Comparison of ENCODE assay signal across 13 cellular contexts in genomic region chr4:26048962-26049361, GRCh38.
DNase-seq lines count a peak whose midpoint lies in the region; ATAC-seq and TF ChIP-seq lines count a peak whose summit lies in the region.
"Had no signal": no experiment of that assay in that cellular context is flagged by ENCODE, and none has a peak within 500 bp of the region (broad histone marks: within the 10 kb centered on the region; RNA-seq: fewer than 3 reads in every experiment).

No MANE protein-coding gene starts in this region.

- H3K4ac ChIP-seq in mesenchymal stem cell (ENCODE audit: low read depth in 1 of 2, low read length in 2 of 2) = no peak overlapping the region

- no peak overlapping the region for H3K4me3 ChIP-seq in GM23338
- H3K4me3 ChIP-seq in mesenchymal stem cell (ENCODE audit: insufficient read depth in 1 of 2, low read depth in 1 of 2, low read length in 2 of 2) = peak overlapping the region in 1 of 2 experiments; percentile 45
- H3K4me3 ChIP-seq: mucosa of descending colon had no signal

- no peak overlapping the region for H4K91ac ChIP-seq in mesenchymal stem cell (ENCODE audit: low read length)

- no peaks in the 10 kb centered on the region for H3K27me3 ChIP-seq in GM23338 (ENCODE audit: insufficient read depth)
- H3K27me3 ChIP-seq in mesenchymal stem cell (ENCODE audit: control insufficient read depth in 1 of 2, insufficient read depth in 1 of 2, low read length in 2 of 2) = no peaks in the 10 kb centered on the region

- no peak overlapping the region for H3K27ac Mint-ChIP-seq in GM23338
- peak overlapping the region; percentile 94 for H3K27ac Mint-ChIP-seq in chondrocyte (ENCODE audit: unreplicated experiment)
- H3K27ac Mint-ChIP-seq in stimulated activated memory B cell treated with anti-CD40 and anti-IgM and Interleukin-4, amounts not matched to agents 10 μg/mL and 1 μg/mL and 100 μg/mL, for 72 hours = peak overlapping the region; percentile 22
- no peak overlapping the region for H3K27ac Mint-ChIP-seq in CD14-positive monocyte
- H3K27ac Mint-ChIP-seq: CD8-positive, alpha-beta T cell had no signal

- H3K4me2 ChIP-seq in GM23338 (no peak overlapping the region), mesenchymal stem cell (ENCODE audit: low read length, poor library complexity, severe bottlenecking) (no peak overlapping the region)

- no peak overlapping the region for H3K27ac ChIP-seq in GM23338 (ENCODE audit: low read depth)
- H3K27ac ChIP-seq in mesenchymal stem cell (ENCODE audit: low read length, poor library complexity, severe bottlenecking) = peak overlapping the region; percentile 12
- H3K27ac ChIP-seq: HL-60 had no signal

- H4K8ac ChIP-seq in mesenchymal stem cell (ENCODE audit: low read length) = no peak overlapping the region

- H2BK120ac ChIP-seq in mesenchymal stem cell (ENCODE audit: low read depth, low read length) = no peak overlapping the region

- H2BK5ac ChIP-seq in mesenchymal stem cell (ENCODE audit: low read depth, low read length, poor library complexity, severe bottlenecking) = no peak overlapping the region

- H3K9me3 ChIP-seq in mesenchymal stem cell (ENCODE audit: control insufficient read depth, low read length) = no peaks in the 10 kb centered on the region
- H3K9me3 ChIP-seq: mucosa of descending colon had no signal

- intact Hi-C loops in CD14-positive monocyte (cut with micrococcal nuclease) = no loop called here

- H2AFZ ChIP-seq in GM23338 (peak overlapping the region; percentile 83), mesenchymal stem cell (ENCODE audit: low read depth, low read length) (no peak overlapping the region)

- no peak overlapping the region for H3K4me3 Mint-ChIP-seq in GM23338
- peak overlapping the region; percentile 1 for H3K4me3 Mint-ChIP-seq in chondrocyte (ENCODE audit: unreplicated experiment)
- no peak overlapping the region for H3K4me3 Mint-ChIP-seq in stimulated activated memory B cell treated with anti-CD40 and anti-IgM and Interleukin-4, amounts not matched to agents 10 μg/mL and 1 μg/mL and 100 μg/mL, for 72 hours
- H3K4me3 Mint-ChIP-seq in CD14-positive monocyte = no peak overlapping the region
- H3K4me3 Mint-ChIP-seq: CD8-positive, alpha-beta T cell had no signal

- H3K4me1 Mint-ChIP-seq in GM23338 (peaks cover 10% of the 10 kb centered on the region; the same call in 2 of the 3 replicates), chondrocyte (ENCODE audit: low read depth) (peaks cover 13% of the 10 kb centered on the region), CD14-positive monocyte (peaks cover 28% of the 10 kb centered on the region)
- H3K4me1 Mint-ChIP-seq in stimulated activated memory B cell treated with anti-CD40 and anti-IgM and Interleukin-4, amounts not matched to agents 10 μg/mL and 1 μg/mL and 100 μg/mL, for 72 hours = peaks cover 24% of the 10 kb centered on the region

- H3K36me3 ChIP-seq in GM23338 (ENCODE audit: insufficient read depth) = no peaks in the 10 kb centered on the region
- no peaks in the 10 kb centered on the region for H3K36me3 ChIP-seq in mesenchymal stem cell (ENCODE audit: control insufficient read depth in 1 of 2, insufficient read depth in 2 of 2, low read depth in 1 of 2, low read length in 2 of 2)

- H3K4me1 ChIP-seq in GM23338 (ENCODE audit: insufficient read depth) = peaks cover 5% of the 10 kb centered on the region
- H3K4me1 ChIP-seq in mesenchymal stem cell (ENCODE audit: control insufficient read depth, insufficient read depth, low read depth, low read length) = peaks cover 7% of the 10 kb centered on the region

- TF ChIP-seq CTCF in GM23338 (conservative IDR thresholded peaks at IDR 0.05; ENCODE audit: low read depth in 2 of 2) = no peak
- TF ChIP-seq CTCF in chondrocyte (IDR thresholded peaks at IDR 0.05) = no peak
- TF ChIP-seq CTCF in CD14-positive monocyte (IDR thresholded peaks at IDR 0.05) = no peak

- peaks cover 23% of the 10 kb centered on the region for H3K9me2 ChIP-seq in GM23338 (ENCODE audit: insufficient read depth)

- H3K36me3 Mint-ChIP-seq in GM23338 (ENCODE audit: low read depth) (0 out of 3 replicates have a peak, but pooled peaks cover 3% of the 10 kb centered on the region), chondrocyte (ENCODE audit: low read depth) (no peaks in the 10 kb centered on the region), CD14-positive monocyte (no peaks in the 10 kb centered on the region)
- peaks cover 5% of the 10 kb centered on the region for H3K36me3 Mint-ChIP-seq in stimulated activated memory B cell treated with anti-CD40 and anti-IgM and Interleukin-4, amounts not matched to agents 10 μg/mL and 1 μg/mL and 100 μg/mL, for 72 hours
- H3K36me3 Mint-ChIP-seq: CD8-positive, alpha-beta T cell had no signal

- no peaks in the 10 kb centered on the region for H3F3A ChIP-seq in GM23338 (replicated peaks; ENCODE audit: low read depth)

- H3K9me3 Mint-ChIP-seq in GM23338 (peaks cover 3% of the 10 kb centered on the region; the same call in 2 of the 3 replicates), chondrocyte (ENCODE audit: low read depth) (peaks cover 7% of the 10 kb centered on the region), CD14-positive monocyte (peaks cover 0 to 2% (median 1%) of the 10 kb centered on the region in 7 donors)
- no peaks in the 10 kb centered on the region for H3K9me3 Mint-ChIP-seq in stimulated activated memory B cell treated with anti-CD40 and anti-IgM and Interleukin-4, amounts not matched to agents 10 μg/mL and 1 μg/mL and 100 μg/mL, for 72 hours
- H3K9me3 Mint-ChIP-seq: CD8-positive, alpha-beta T cell had no signal

- H3K79me1 ChIP-seq in mesenchymal stem cell (replicated peaks; ENCODE audit: low read length, poor library complexity, severe bottlenecking) = no peaks in the 10 kb centered on the region

- H3K27me3 Mint-ChIP-seq in GM23338 (ENCODE audit: insufficient read depth, low read depth, poor library complexity) = peaks cover 9% of the 10 kb centered on the region
- peaks cover 1% of the 10 kb centered on the region for H3K27me3 Mint-ChIP-seq in chondrocyte (ENCODE audit: low read depth)
- peaks cover 49% of the 10 kb centered on the region for H3K27me3 Mint-ChIP-seq in stimulated activated memory B cell treated with anti-CD40 and anti-IgM and Interleukin-4, amounts not matched to agents 10 μg/mL and 1 μg/mL and 100 μg/mL, for 72 hours
- H3K27me3 Mint-ChIP-seq in CD14-positive monocyte (ENCODE audit: low read depth in 3 of 3) = peaks cover 20 to 31% (median 22%) of the 10 kb centered on the region in 3 donors

- WGBS in mesenchymal stem cell = 87% methylated on average over 8 of the region's 9 CpGs

- H3K18ac ChIP-seq in mesenchymal stem cell (ENCODE audit: low read depth in 1 of 2, low read length in 2 of 2) = no peak overlapping the region

- peak overlapping the region; percentile 93 for H3K9ac ChIP-seq in mesenchymal stem cell (ENCODE audit: low read length)

- H2BK15ac ChIP-seq in mesenchymal stem cell (ENCODE audit: low read depth, poor library complexity, severe bottlenecking) = no peak overlapping the region

- no peak overlapping the region for H3K14ac ChIP-seq in mesenchymal stem cell (ENCODE audit: low read length in 2 of 2)

- no peak overlapping the region for H3K23ac ChIP-seq in mesenchymal stem cell (ENCODE audit: low read length in 2 of 2)

- no peaks in the 10 kb centered on the region for H3K79me2 ChIP-seq in GM23338 (replicated peaks; ENCODE audit: insufficient read depth)

- H2BK12ac ChIP-seq in mesenchymal stem cell (ENCODE audit: low read length in 2 of 2) = no peak overlapping the region

- no peaks in the 10 kb centered on the region for H4K20me1 ChIP-seq in GM23338 (replicated peaks; ENCODE audit: insufficient read depth)

- no peak overlapping the region for H2AK5ac ChIP-seq in mesenchymal stem cell (ENCODE audit: low read length, severe bottlenecking)

- ATAC-seq in GM23338 (no peak), HG02588 (IDR thresholded peaks at IDR 0.05; ENCODE audit: unreplicated experiment) (no peak)
- no peak for ATAC-seq in stimulated activated memory B cell treated with anti-CD40 and anti-IgM and Interleukin-4, amounts not matched to agents 10 μg/mL and 1 μg/mL and 100 μg/mL, for 72 hours
- no peak for ATAC-seq in activated CD4-positive, CD25-positive, alpha-beta regulatory T cell treated with anti-CD3 and anti-CD28 coated beads, Interleukin-2, amount 50 U/mL, for 24 hours
- ATAC-seq: CD8-positive, alpha-beta T cell had no signal

- DNase-seq in GM23338 (ENCODE audit: low spot score) (no peak), chondrocyte (ENCODE audit: low spot score) (no peak), mesenchymal stem cell (no peak), CD14-positive monocyte (ENCODE audit: low spot score) (no peak), NCI-H2107 (lab: John Stamatoyannopoulos, UW) (no peak)
- DNase-seq: activated naive CD4-positive, alpha-beta T cell treated with anti-CD3 and anti-CD28 coated beads, Interleukin-2, amount 50 U/mL, for 16 hours; CD8-positive, alpha-beta T cell; NCI-H2227 treated with DMSO at 0.1 percent for 48 hours had no signal

TF ChIP-seq in GM23338, 12 proteins besides CTCF, POLR2A, EP300 and RAD21 (continues in another document):
- TF ChIP-seq NANOG (IDR thresholded peaks at IDR 0.05; ENCODE audit: borderline replicate concordance) (no peak), EZH2phosphoT487 (IDR thresholded peaks at IDR 0.05; ENCODE audit: unreplicated experiment) (no peak), EZH2 (IDR thresholded peaks at IDR 0.05; ENCODE audit: low read depth, unreplicated experiment) (no peak), POLR2AphosphoS5 (IDR thresholded peaks at IDR 0.05; ENCODE audit: low read depth) (no peak), ZNF114 (CRISPR knock-in tag; IDR thresholded peaks at IDR 0.05) (no peak)

Comparison
In these comparisons a context has a peak if more than half of its experiments do, and no peak if none do; other contexts are left out.
1. H3K27ac Mint-ChIP-seq: peak in chondrocyte (single experiment) and stimulated activated memory B cell treated with anti-CD40 and anti-IgM and Interleukin-4, amounts not matched to agents 10 μg/mL and 1 μg/mL and 100 μg/mL, for 72 hours (single experiment); none in GM23338 (single experiment) and CD14-positive monocyte (0 of 7).